Comparison of ENCODE assay signal across 22 cellular contexts in the genomic region with DNA sequence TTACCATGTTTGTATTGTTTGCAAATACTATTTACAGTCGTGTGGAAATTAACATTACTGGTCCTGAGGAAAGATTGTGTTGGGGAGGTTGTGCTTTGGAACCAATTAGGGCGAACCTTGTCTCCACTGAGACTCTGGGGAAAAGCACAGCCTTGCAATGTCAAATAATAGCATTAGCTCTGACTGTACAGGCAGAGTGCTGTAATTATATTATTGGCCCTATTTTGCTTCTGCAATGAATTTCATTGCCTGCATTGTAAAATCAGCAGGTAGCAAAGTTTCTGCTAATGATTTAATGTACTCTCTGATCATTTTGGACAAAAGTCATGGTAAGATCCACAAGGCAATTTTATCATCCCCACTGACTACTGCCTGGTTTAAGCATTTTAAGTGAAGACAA.
"Had no signal": no experiment of that assay in that cellular context is flagged by ENCODE, and none has a peak within 500 bp of the region (broad histone marks: within the 10 kb centered on the region; RNA-seq: fewer than 3 reads in every experiment).

No MANE protein-coding gene starts in this region.

- H3K36me3 ChIP-seq: neural progenitor cell, upper lobe of right lung had no signal

- H3K27me3 ChIP-seq: neural progenitor cell, upper lobe of right lung had no signal

- H3K9me3 ChIP-seq: upper lobe of right lung had no signal

- DNase-seq: activated CD4-positive, alpha-beta T cell treated with anti-CD3 and anti-CD28 coated beads for 4 hours; activated CD8-positive, alpha-beta memory T cell treated with anti-CD3 and anti-CD28 coated beads, Interleukin-2, amount 50 U/mL, for 4 hours; activated CD8-positive, alpha-beta T cell treated with anti-CD3 and anti-CD28 coated beads for 36 hours; activated naive CD8-positive, alpha-beta T cell treated with anti-CD3 and anti-CD28 coated beads for 36 hours; activated T-cell treated with anti-CD3 and anti-CD28 coated beads, Interleukin-2, amount 50 U/mL, for 48 hours; amygdala; cortex of kidney; effector CD4-positive, alpha-beta T cell; foreskin fibroblast; hippocampal formation; midbrain; upper lobe of right lung had no signal

- H3K36me3 Mint-ChIP-seq: brain had no signal

- H2AFZ ChIP-seq: neural progenitor cell had no signal

- H3K4me3 ChIP-seq: neural progenitor cell, upper lobe of right lung had no signal

- FAIRE-seq: endothelial cell of umbilical vein, keratinocyte, TTC549 had no signal

- H3K27ac Mint-ChIP-seq: activated CD8-positive, alpha-beta T cell treated with anti-CD3 and anti-CD28 coated beads for 36 hours; activated naive CD8-positive, alpha-beta T cell treated with anti-CD3 and anti-CD28 coated beads for 36 hours; neural progenitor cell; stimulated activated naive CD8-positive, alpha-beta T cell treated with anti-CD3 and anti-CD28 coated beads, Interleukin-15, Interleukin-2, amounts not matched to agents 100 ng/mL and 50 ng/mL, for 24 hours; WTC11 had no signal

- H3K27ac ChIP-seq: neural progenitor cell, upper lobe of right lung had no signal

- H3K4me1 Mint-ChIP-seq: central memory CD8-positive, alpha-beta T cell; neural progenitor cell had no signal

- H3K9me3 Mint-ChIP-seq: central memory CD8-positive, alpha-beta T cell; stimulated activated naive CD8-positive, alpha-beta T cell treated with anti-CD3 and anti-CD28 coated beads, Interleukin-15, Interleukin-2, amounts not matched to agents 100 ng/mL and 50 ng/mL, for 24 hours had no signal

- H3K4me1 ChIP-seq: upper lobe of right lung had no signal

- H3K27me3 Mint-ChIP-seq: activated CD8-positive, alpha-beta T cell treated with anti-CD3 and anti-CD28 coated beads for 36 hours; activated naive CD8-positive, alpha-beta T cell treated with anti-CD3 and anti-CD28 coated beads for 36 hours; central memory CD8-positive, alpha-beta T cell; stimulated activated naive CD8-positive, alpha-beta T cell treated with anti-CD3 and anti-CD28 coated beads, Interleukin-15, Interleukin-2, amounts not matched to agents 100 ng/mL and 50 ng/mL, for 24 hours had no signal

- ATAC-seq: activated CD8-positive, alpha-beta T cell treated with anti-CD3 and anti-CD28 coated beads for 36 hours; left lobe of liver; sciatic nerve; upper lobe of right lung; WTC11 had no signal

- H3K4me2 ChIP-seq: neural progenitor cell had no signal

- H3K4me3 Mint-ChIP-seq: activated CD8-positive, alpha-beta T cell treated with anti-CD3 and anti-CD28 coated beads for 36 hours; activated naive CD8-positive, alpha-beta T cell treated with anti-CD3 and anti-CD28 coated beads for 36 hours; central memory CD8-positive, alpha-beta T cell; neural progenitor cell; stimulated activated naive CD8-positive, alpha-beta T cell treated with anti-CD3 and anti-CD28 coated beads, Interleukin-15, Interleukin-2, amounts not matched to agents 100 ng/mL and 50 ng/mL, for 24 hours; WTC11 had no signal
